16 cellular contexts compared by ENCODE assay signal in the genomic region with DNA sequence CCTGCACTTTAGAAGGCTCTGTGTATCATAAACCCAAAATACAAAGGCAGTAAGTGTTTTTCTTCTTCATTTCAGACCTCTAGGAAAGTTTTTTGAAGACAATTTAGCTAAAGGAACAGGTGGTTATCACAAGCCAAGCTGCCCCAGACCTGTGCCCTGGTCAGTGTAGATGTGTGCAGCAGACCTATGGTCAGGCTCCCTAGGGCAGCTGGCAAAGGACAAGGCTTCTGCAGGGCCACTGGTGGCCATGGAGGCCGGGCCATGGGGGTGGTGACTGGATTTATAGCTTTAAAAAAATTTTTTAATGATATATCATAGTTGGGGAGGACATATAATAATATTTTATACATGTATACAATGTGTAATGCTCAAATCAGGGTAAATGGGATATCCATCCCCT. TPM values are rescaled to one million over a fixed set of nuclear protein-coding genes. Genes with fewer than 3 reads are reported as not detected.
DNase-seq lines count a peak whose midpoint lies in the region; ATAC-seq and TF ChIP-seq lines count a peak whose summit lies in the region.
"Had no signal": no experiment of that assay in that cellular context is flagged by ENCODE, and none has a peak within 500 bp of the region (broad histone marks: within the 10 kb centered on the region; RNA-seq: fewer than 3 reads in every experiment).

No MANE protein-coding gene starts in this region.

- CTCF ChIA-PET in activated CD8-positive, alpha-beta T cell treated with anti-CD3 and anti-CD28 coated beads for 36 hours (lab: Charles Lee), result interaction anchor here (0.6 to 7.3 kb wide), 41 partner anchors 9 to 252 kb away, joined by 3 to 133 read pairs (median 6); partner anchors contain the start of gene MYL12A

- peak overlapping the region; percentile 87 for H3K27ac Mint-ChIP-seq in activated CD8-positive, alpha-beta T cell treated with anti-CD3 and anti-CD28 coated beads for 36 hours
- H3K27ac Mint-ChIP-seq: endodermal cell had no signal

- H3K27ac ChIP-seq in right atrium auricular region (peak overlapping the region; percentile 10 to 30), aorta (ENCODE audit: low read depth in 1 of 2, low read length in 2 of 2) (peak overlapping the region; percentile 34 to 43), colonic mucosa (no peak overlapping the region)
- H3K27ac ChIP-seq: left lung had no signal

- peak overlapping the region; percentile 46 for H3K4me3 Mint-ChIP-seq in activated CD8-positive, alpha-beta T cell treated with anti-CD3 and anti-CD28 coated beads for 36 hours
- H3K4me3 Mint-ChIP-seq: endodermal cell had no signal

- H3K9me3 Mint-ChIP-seq in activated CD8-positive, alpha-beta T cell treated with anti-CD3 and anti-CD28 coated beads for 36 hours, result peaks cover 9% of the 10 kb centered on the region

- intact Hi-C loops in Right ventricle myocardium inferior (cut with DNase I) (no loop called here), left colon (cut with DNase I, micrococcal nuclease) (no loop called here), aorta (cut with DNase I) (loop anchor here (5.0 kb wide), 1 partner anchor 68 kb away; no protein-coding TSS in a partner anchor), colonic mucosa (cut with DNase I) (no loop called here)
- intact Hi-C loops in activated CD8-positive, alpha-beta T cell treated with anti-CD3 and anti-CD28 coated beads for 36 hours (cut with micrococcal nuclease), result loop anchor here (5.0 kb wide), 2 partner anchors 68 to 133 kb away; no protein-coding TSS in a partner anchor

- peaks cover 0 to 37% of the 10 kb centered on the region in 2 donors for H3K4me1 ChIP-seq in right atrium auricular region
- peaks cover 4 to 5% of the 10 kb centered on the region in 2 donors for H3K4me1 ChIP-seq in aorta (ENCODE audit: control insufficient read depth in 1 of 2, insufficient read depth in 2 of 2, low read length in 2 of 2)
- H3K4me1 ChIP-seq in colonic mucosa, result peaks cover 8% of the 10 kb centered on the region

- H3K9me3 ChIP-seq in right atrium auricular region (no peaks in the 10 kb centered on the region), aorta (ENCODE audit: control insufficient read depth, low read length) (no peaks in the 10 kb centered on the region), colonic mucosa (no peaks in the 10 kb centered on the region)
- H3K9me3 ChIP-seq: left lung, mucosa of descending colon had no signal

- no peaks in the 10 kb centered on the region for H3K27me3 Mint-ChIP-seq in activated CD8-positive, alpha-beta T cell treated with anti-CD3 and anti-CD28 coated beads for 36 hours
- H3K27me3 Mint-ChIP-seq: activated CD4-positive, alpha-beta T cell treated with anti-CD3 and anti-CD28 coated beads, Interleukin-2, amount 10 ng/mL, durations not matched to agents 7 days and 5 days had no signal

- H3K4me3 ChIP-seq in right atrium auricular region (no peak overlapping the region), aorta (ENCODE audit: low read length in 2 of 2) (no peak overlapping the region), colonic mucosa (no peak overlapping the region)
- H3K4me3 ChIP-seq: left lung, mucosa of descending colon, tibial nerve had no signal

- peaks cover 85% of the 10 kb centered on the region for H3K4me1 Mint-ChIP-seq in activated CD8-positive, alpha-beta T cell treated with anti-CD3 and anti-CD28 coated beads for 36 hours (ENCODE audit: low read depth)

- no peak for ATAC-seq in Right ventricle myocardium inferior
- no peak for ATAC-seq in activated CD8-positive, alpha-beta T cell treated with anti-CD3 and anti-CD28 coated beads for 36 hours
- ATAC-seq in left colon, result peak; percentile 30
- no peak for ATAC-seq in aorta (ENCODE audit: low FRiP score)
- no peak for ATAC-seq in GM18873 (IDR thresholded peaks at IDR 0.05; ENCODE audit: low FRiP score, unreplicated experiment)

- H3K36me3 Mint-ChIP-seq in activated CD8-positive, alpha-beta T cell treated with anti-CD3 and anti-CD28 coated beads for 36 hours (ENCODE audit: low read depth), result peaks cover 50% of the 10 kb centered on the region

- no peak overlapping the region for H3K9ac ChIP-seq in colonic mucosa (ENCODE audit: low read depth in 2 of 2, low read length in 2 of 2)

- no peak for DNase-seq in right atrium auricular region (ENCODE audit: low spot score)
- no peak for DNase-seq in Right ventricle myocardium inferior (ENCODE audit: missing footprints)
- no peak for DNase-seq in activated CD8-positive, alpha-beta T cell treated with anti-CD3 and anti-CD28 coated beads for 36 hours
- no peak for DNase-seq in left colon
- DNase-seq in aorta, result no peak
- DNase-seq in activated gamma-delta T cell treated with Interleukin-2 at 50 U/mL for 16 hours, result no peak
- no peak for DNase-seq in colonic mucosa
- DNase-seq: glutamatergic neuron, left lung, mucosa of descending colon, NCI-H187, NCI-H345 had no signal

- 93% methylated on average over 1 of the region's 1 CpG for WGBS in aorta, 2 donors

- POLR2A ChIA-PET in activated CD8-positive, alpha-beta T cell treated with anti-CD3 and anti-CD28 coated beads for 36 hours (lab: Charles Lee), result interaction anchor here (0.7 to 6.3 kb wide), 18 partner anchors 9 to 254 kb away, joined by 3 to 41 read pairs (median 4); partner anchors contain the start of gene MYL12A

- H3K27me3 ChIP-seq in right atrium auricular region (no peaks in the 10 kb centered on the region), aorta (ENCODE audit: control insufficient read depth in 1 of 2, insufficient read depth in 2 of 2, low read length in 1 of 2) (no peaks in the 10 kb centered on the region), colonic mucosa (no peaks in the 10 kb centered on the region)
- H3K27me3 ChIP-seq: left lung, tibial nerve had no signal

- H3K36me3 ChIP-seq in right atrium auricular region, result no peaks in the 10 kb centered on the region
- no peaks in the 10 kb centered on the region for H3K36me3 ChIP-seq in aorta (ENCODE audit: control insufficient read depth in 1 of 2, insufficient read depth in 2 of 2, low read length in 1 of 2)
- no peaks in the 10 kb centered on the region for H3K36me3 ChIP-seq in colonic mucosa
- H3K36me3 ChIP-seq: left lung, tibial nerve had no signal

- TF ChIP-seq CTCF in right atrium auricular region (IDR thresholded peaks at IDR 0.05) (no peak), colonic mucosa (IDR thresholded peaks at IDR 0.05) (no peak)
- TF ChIP-seq CTCF in activated CD8-positive, alpha-beta T cell treated with anti-CD3 and anti-CD28 coated beads for 36 hours (IDR thresholded peaks at IDR 0.05), result no peak

RNA-seq across cellular contexts. Expression of gene LPIN2, which starts 18.8 kb away (rescaled TPM):
- total RNA-seq in right atrium auricular region, result 10 to 100 TPM; 15.5 to 19.0 TPM
- 9.9 TPM for total RNA-seq in Right ventricle myocardium inferior
- 10 to 100 TPM; 95.5 to 95.7 TPM for total RNA-seq in activated CD8-positive, alpha-beta T cell treated with anti-CD3 and anti-CD28 coated beads for 36 hours
- 10 to 100 TPM; 40.5 to 58.5 TPM for total RNA-seq in left colon
- 10 to 100 TPM; 34.8 to 42.4 TPM for total RNA-seq in aorta
- polyA plus RNA-seq in aorta, result 10 to 100 TPM in 1 of 2 donors, 1 to 10 TPM in 1; 9.1 to 16.5 TPM
- 10 to 100 TPM; 23.6 to 59.0 TPM for total RNA-seq in colonic mucosa

Comparison
In these comparisons a context has a peak if more than half of its experiments do, and no peak if none do; other contexts are left out.
1. intact Hi-C loops: an anchor here in activated CD8-positive, alpha-beta T cell treated with anti-CD3 and anti-CD28 coated beads for 36 hours (5.0 kb wide) and aorta (5.0 kb wide); none called in Right ventricle myocardium inferior, left colon and colonic mucosa.